In the genomic region with DNA sequence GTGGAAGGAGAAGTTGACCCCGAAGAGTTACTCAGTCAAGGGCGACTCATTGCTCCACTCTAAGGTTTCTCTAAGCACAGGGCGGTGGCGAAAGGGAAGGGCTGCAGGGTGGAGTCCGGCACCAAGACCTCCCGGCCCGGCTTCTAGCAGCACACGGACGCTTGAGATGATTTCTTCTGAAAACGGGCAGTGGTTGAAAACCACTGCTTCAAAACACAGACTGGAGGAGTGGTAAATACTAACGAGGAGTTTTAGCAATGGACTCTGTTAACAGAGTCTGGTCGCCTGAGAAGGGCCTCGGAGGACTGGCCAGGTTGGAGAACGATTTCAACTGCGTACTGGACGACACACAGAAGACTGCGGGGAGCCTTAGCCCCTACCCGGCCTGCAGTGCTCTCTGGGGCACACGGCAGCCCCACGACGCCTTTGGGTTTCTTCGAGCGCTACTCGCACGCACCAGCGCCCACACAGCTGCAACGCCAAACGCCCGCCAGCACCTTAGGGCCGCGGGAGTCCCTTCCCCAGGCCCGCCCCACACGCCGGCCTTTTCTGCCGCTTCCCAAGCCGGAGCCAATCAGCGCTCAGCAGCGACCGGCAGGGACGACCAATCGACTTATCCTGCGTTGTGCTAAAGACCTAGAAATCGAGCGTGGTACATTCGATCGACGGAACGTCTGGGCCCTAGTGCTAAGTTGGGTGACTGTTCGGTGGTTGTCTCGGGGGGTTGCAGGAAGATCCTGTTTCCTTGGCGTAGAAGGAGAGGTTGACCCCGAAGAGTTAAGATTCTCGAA, we compare ENCODE assay signal across 1 cellular context.
TF ChIP-seq lines count a peak whose summit lies in the region.

No MANE protein-coding gene starts in this region.

TF ChIP-seq in SK-N-SH, 30 proteins besides CTCF, POLR2A, EP300 and RAD21 (continued from another document):
- TF ChIP-seq RCOR1 (IDR thresholded peaks at IDR 0.05; ENCODE audit: low read length) (peak; percentile 67; the same call in 1 of the 2 replicates), TEAD4 (IDR thresholded peaks at IDR 0.05; ENCODE audit: borderline replicate concordance, insufficient read depth) (no peak), CHD2 (IDR thresholded peaks at IDR 0.05; ENCODE audit: low read length, partially characterized antibody) (peak; percentile 94), FOXM1 (IDR thresholded peaks at IDR 0.05; ENCODE audit: low read depth) (no peak), FOXJ3 (CRISPR knock-in tag; IDR thresholded peaks at IDR 0.05) (peak; percentile 13; the same call in 1 of the 2 replicates), TCF12 (IDR thresholded peaks at IDR 0.05) (peak; percentile 22; the same call in 1 of the 2 replicates), NFIC (IDR thresholded peaks at IDR 0.05; ENCODE audit: borderline replicate concordance) (no peak), TAF1 (IDR thresholded peaks at IDR 0.05; ENCODE audit: borderline replicate concordance, low read depth, low read length) (peak; percentile 78), YY1 (IDR thresholded peaks at IDR 0.05; ENCODE audit: low read depth) (peak; percentile 85), NRF1 (IDR thresholded peaks at IDR 0.05; ENCODE audit: low read depth, low read length) (no peak)
- TF ChIP-seq, protein P1, sequence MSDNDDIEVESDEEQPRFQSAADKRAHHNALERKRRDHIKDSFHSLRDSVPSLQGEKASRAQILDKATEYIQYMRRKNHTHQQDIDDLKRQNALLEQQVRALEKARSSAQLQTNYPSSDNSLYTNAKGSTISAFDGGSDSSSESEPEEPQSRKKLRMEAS (IDR thresholded peaks at IDR 0.05; ENCODE audit: low read depth) = peak; percentile 96
- TF ChIP-seq, protein P2, sequence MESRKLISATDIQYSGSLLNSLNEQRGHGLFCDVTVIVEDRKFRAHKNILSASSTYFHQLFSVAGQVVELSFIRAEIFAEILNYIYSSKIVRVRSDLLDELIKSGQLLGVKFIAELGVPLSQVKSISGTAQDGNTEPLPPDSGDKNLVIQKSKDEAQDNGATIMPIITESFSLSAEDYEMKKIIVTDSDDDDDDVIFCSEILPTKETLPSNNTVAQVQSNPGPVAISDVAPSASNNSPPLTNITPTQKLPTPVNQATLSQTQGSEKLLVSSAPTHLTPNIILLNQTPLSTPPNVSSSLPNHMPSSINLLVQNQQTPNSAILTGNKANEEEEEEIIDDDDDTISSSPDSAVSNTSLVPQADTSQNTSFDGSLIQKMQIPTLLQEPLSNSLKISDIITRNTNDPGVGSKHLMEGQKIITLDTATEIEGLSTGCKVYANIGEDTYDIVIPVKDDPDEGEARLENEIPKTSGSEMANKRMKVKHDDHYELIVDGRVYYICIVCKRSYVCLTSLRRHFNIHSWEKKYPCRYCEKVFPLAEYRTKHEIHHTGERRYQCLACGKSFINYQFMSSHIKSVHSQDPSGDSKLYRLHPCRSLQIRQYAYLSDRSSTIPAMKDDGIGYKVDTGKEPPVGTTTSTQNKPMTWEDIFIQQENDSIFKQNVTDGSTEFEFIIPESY (IDR thresholded peaks at IDR 0.05; ENCODE audit: borderline replicate concordance, low read depth) = no peak
- TF ChIP-seq, protein P3, sequence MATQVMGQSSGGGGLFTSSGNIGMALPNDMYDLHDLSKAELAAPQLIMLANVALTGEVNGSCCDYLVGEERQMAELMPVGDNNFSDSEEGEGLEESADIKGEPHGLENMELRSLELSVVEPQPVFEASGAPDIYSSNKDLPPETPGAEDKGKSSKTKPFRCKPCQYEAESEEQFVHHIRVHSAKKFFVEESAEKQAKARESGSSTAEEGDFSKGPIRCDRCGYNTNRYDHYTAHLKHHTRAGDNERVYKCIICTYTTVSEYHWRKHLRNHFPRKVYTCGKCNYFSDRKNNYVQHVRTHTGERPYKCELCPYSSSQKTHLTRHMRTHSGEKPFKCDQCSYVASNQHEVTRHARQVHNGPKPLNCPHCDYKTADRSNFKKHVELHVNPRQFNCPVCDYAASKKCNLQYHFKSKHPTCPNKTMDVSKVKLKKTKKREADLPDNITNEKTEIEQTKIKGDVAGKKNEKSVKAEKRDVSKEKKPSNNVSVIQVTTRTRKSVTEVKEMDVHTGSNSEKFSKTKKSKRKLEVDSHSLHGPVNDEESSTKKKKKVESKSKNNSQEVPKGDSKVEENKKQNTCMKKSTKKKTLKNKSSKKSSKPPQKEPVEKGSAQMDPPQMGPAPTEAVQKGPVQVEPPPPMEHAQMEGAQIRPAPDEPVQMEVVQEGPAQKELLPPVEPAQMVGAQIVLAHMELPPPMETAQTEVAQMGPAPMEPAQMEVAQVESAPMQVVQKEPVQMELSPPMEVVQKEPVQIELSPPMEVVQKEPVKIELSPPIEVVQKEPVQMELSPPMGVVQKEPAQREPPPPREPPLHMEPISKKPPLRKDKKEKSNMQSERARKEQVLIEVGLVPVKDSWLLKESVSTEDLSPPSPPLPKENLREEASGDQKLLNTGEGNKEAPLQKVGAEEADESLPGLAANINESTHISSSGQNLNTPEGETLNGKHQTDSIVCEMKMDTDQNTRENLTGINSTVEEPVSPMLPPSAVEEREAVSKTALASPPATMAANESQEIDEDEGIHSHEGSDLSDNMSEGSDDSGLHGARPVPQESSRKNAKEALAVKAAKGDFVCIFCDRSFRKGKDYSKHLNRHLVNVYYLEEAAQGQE (IDR thresholded peaks at IDR 0.05; ENCODE audit: low read depth, low read length) = peak; percentile 67
